17 cellular contexts compared by ENCODE assay signal in genomic region chr7:108463613-108464012, GRCh38. TPM values are rescaled to one million over a fixed set of nuclear protein-coding genes. Genes with fewer than 3 reads are reported as not detected.
DNase-seq lines count a peak whose midpoint lies in the region; ATAC-seq lines count a peak whose summit lies in the region.
"Had no signal": no experiment of that assay in that cellular context is flagged by ENCODE, and none has a peak within 500 bp of the region (broad histone marks: within the 10 kb centered on the region; RNA-seq: fewer than 3 reads in every experiment).

No MANE protein-coding gene starts in this region.

- no peaks in the 10 kb centered on the region for H3K36me3 Mint-ChIP-seq in activated naive CD4-positive, alpha-beta T cell treated with anti-CD3 and anti-CD28 coated beads for 36 hours (ENCODE audit: low read depth)
- no peaks in the 10 kb centered on the region for H3K36me3 Mint-ChIP-seq in activated naive CD8-positive, alpha-beta T cell treated with anti-CD3 and anti-CD28 coated beads for 36 hours
- no peaks in the 10 kb centered on the region for H3K36me3 Mint-ChIP-seq in naive thymus-derived CD8-positive, alpha-beta T cell

- no peak overlapping the region for H3K27ac ChIP-seq in substantia nigra (ENCODE audit: low read depth, low read length, poor library complexity, severe bottlenecking)
- H3K27ac ChIP-seq: KMS-11, Peyer's patch, SK-N-MC had no signal

- no peak overlapping the region for H3K4me3 ChIP-seq in Jurkat, Clone E6-1 (ENCODE audit: low read length)
- H3K4me3 ChIP-seq: Peyer's patch, SK-N-MC had no signal

- no peak overlapping the region for H3K4me3 Mint-ChIP-seq in activated naive CD4-positive, alpha-beta T cell treated with anti-CD3 and anti-CD28 coated beads for 36 hours
- H3K4me3 Mint-ChIP-seq in activated naive CD8-positive, alpha-beta T cell treated with anti-CD3 and anti-CD28 coated beads for 36 hours, result no peak overlapping the region
- peak overlapping the region; percentile 38 to 82 (median 72) for H3K4me3 Mint-ChIP-seq in naive thymus-derived CD8-positive, alpha-beta T cell

- CTCF ChIA-PET in activated naive CD4-positive, alpha-beta T cell treated with anti-CD3 and anti-CD28 coated beads for 36 hours (lab: Charles Lee), result interaction anchor here (0.8 kb wide), 1 partner anchor 34 kb away, joined by 3 read pairs; no protein-coding TSS in a partner anchor

- peaks cover 2% of the 10 kb centered on the region for H3K27me3 Mint-ChIP-seq in activated naive CD4-positive, alpha-beta T cell treated with anti-CD3 and anti-CD28 coated beads for 36 hours (ENCODE audit: low read depth)
- H3K27me3 Mint-ChIP-seq in activated naive CD8-positive, alpha-beta T cell treated with anti-CD3 and anti-CD28 coated beads for 36 hours, result no peaks in the 10 kb centered on the region
- H3K27me3 Mint-ChIP-seq in naive thymus-derived CD8-positive, alpha-beta T cell, result peaks cover 0 to 12% (median 0%) of the 10 kb centered on the region in 5 donors

- H3K4me1 Mint-ChIP-seq in activated naive CD4-positive, alpha-beta T cell treated with anti-CD3 and anti-CD28 coated beads for 36 hours (ENCODE audit: low read depth), result peaks cover 30% of the 10 kb centered on the region
- H3K4me1 Mint-ChIP-seq in activated naive CD8-positive, alpha-beta T cell treated with anti-CD3 and anti-CD28 coated beads for 36 hours, result peaks cover 62% of the 10 kb centered on the region
- peaks cover 34 to 77% (median 73%) of the 10 kb centered on the region in 4 donors for H3K4me1 Mint-ChIP-seq in naive thymus-derived CD8-positive, alpha-beta T cell

- no peak overlapping the region for H3K27ac Mint-ChIP-seq in activated naive CD4-positive, alpha-beta T cell treated with anti-CD3 and anti-CD28 coated beads for 36 hours
- H3K27ac Mint-ChIP-seq in activated naive CD8-positive, alpha-beta T cell treated with anti-CD3 and anti-CD28 coated beads for 36 hours, result peak overlapping the region; percentile 72
- peak overlapping the region; percentile 83 to 98 (median 94) for H3K27ac Mint-ChIP-seq in naive thymus-derived CD8-positive, alpha-beta T cell

- POLR2A ChIA-PET in naive thymus-derived CD8-positive, alpha-beta T cell (lab: Charles Lee), result interaction anchor here (0.6 to 1.2 kb wide), 3 partner anchors 8 to 106 kb away, joined by 3 read pairs; partner anchors contain the start of genes DNAJB9 and THAP5

- intact Hi-C loops in activated naive CD4-positive, alpha-beta T cell treated with anti-CD3 and anti-CD28 coated beads for 36 hours (cut with micrococcal nuclease), result no loop called here

- no peaks in the 10 kb centered on the region for H3K9me3 Mint-ChIP-seq in activated naive CD4-positive, alpha-beta T cell treated with anti-CD3 and anti-CD28 coated beads for 36 hours
- H3K9me3 Mint-ChIP-seq in activated naive CD8-positive, alpha-beta T cell treated with anti-CD3 and anti-CD28 coated beads for 36 hours, result no peaks in the 10 kb centered on the region
- H3K9me3 Mint-ChIP-seq in naive thymus-derived CD8-positive, alpha-beta T cell, result peaks cover 0 to 2% (median 0%) of the 10 kb centered on the region in 9 donors

- peak; percentile 93 to 96 for ATAC-seq in naive thymus-derived CD8-positive, alpha-beta T cell
- ATAC-seq in HG02938 (IDR thresholded peaks at IDR 0.05; ENCODE audit: unreplicated experiment), result no peak
- ATAC-seq: Right ventricle myocardium inferior had no signal

- peak; percentile 42 for DNase-seq in activated naive CD4-positive, alpha-beta T cell treated with anti-CD3 and anti-CD28 coated beads for 36 hours
- no peak for DNase-seq in activated naive CD4-positive, alpha-beta T cell treated with Interleukin-2 at 50 U/mL for 16 hours
- peak; percentile 19 for DNase-seq in Jurkat, Clone E6-1 (ENCODE audit: low read depth, low spot score)
- DNase-seq in activated naive CD8-positive, alpha-beta T cell treated with anti-CD3 and anti-CD28 coated beads for 36 hours, result peak; percentile 35
- DNase-seq in naive thymus-derived CD8-positive, alpha-beta T cell, result peak; percentile 26 to 86 (median 68)
- DNase-seq in T1000 (lab: John Stamatoyannopoulos, UW) (no peak), substantia nigra (lab: John Stamatoyannopoulos, UW) (no peak)
- DNase-seq: DMS79, GOT3, NCI-H1092, NCI-H524, Peyer's patch had no signal

RNA-seq across cellular contexts. Expression of gene NRCAM, which starts 7.4 kb away (rescaled TPM):
- total RNA-seq in activated naive CD4-positive, alpha-beta T cell treated with anti-CD3 and anti-CD28 coated beads for 36 hours, result 1 to 10 TPM in 1 of 2 experiments, under 1 TPM in 1; 0.81 to 1.0 TPM
- polyA plus RNA-seq in Jurkat, Clone E6-1 (2012; ENCODE audit: insufficient read depth, insufficient read length), result not detected
- total RNA-seq in activated naive CD8-positive, alpha-beta T cell treated with anti-CD3 and anti-CD28 coated beads for 36 hours, result 1 to 10 TPM; 3.9 to 4.6 TPM
- 10 to 100 TPM; 42.9 to 46.6 TPM for total RNA-seq in naive thymus-derived CD8-positive, alpha-beta T cell
- polyA plus RNA-seq in naive thymus-derived CD8-positive, alpha-beta T cell, result 10 to 100 TPM; 11.1 to 18.2 (median 13.7) TPM
- total RNA-seq: G401 had no signal

Comparison
In these comparisons a context has a peak if more than half of its experiments do, and no peak if none do; other contexts are left out.
1. DNase-seq: peak in activated naive CD4-positive, alpha-beta T cell treated with anti-CD3 and anti-CD28 coated beads for 36 hours (single experiment), Jurkat, Clone E6-1 (single experiment), activated naive CD8-positive, alpha-beta T cell treated with anti-CD3 and anti-CD28 coated beads for 36 hours (single experiment) and naive thymus-derived CD8-positive, alpha-beta T cell (10 of 10); none in activated naive CD4-positive, alpha-beta T cell treated with Interleukin-2 at 50 U/mL for 16 hours (single experiment), T1000 (single experiment) and substantia nigra (0 of 49).
2. H3K4me3 Mint-ChIP-seq: peak in naive thymus-derived CD8-positive, alpha-beta T cell (10 of 10); none in activated naive CD4-positive, alpha-beta T cell treated with anti-CD3 and anti-CD28 coated beads for 36 hours (single experiment) and activated naive CD8-positive, alpha-beta T cell treated with anti-CD3 and anti-CD28 coated beads for 36 hours (single experiment).
3. RNA of gene NRCAM, which starts 7.4 kb away (total RNA-seq): 42.9 to 46.6 TPM in naive thymus-derived CD8-positive, alpha-beta T cell; 3.9 to 4.6 TPM in activated naive CD8-positive, alpha-beta T cell treated with anti-CD3 and anti-CD28 coated beads for 36 hours and 0.81 to 1.0 TPM in activated naive CD4-positive, alpha-beta T cell treated with anti-CD3 and anti-CD28 coated beads for 36 hours; every median in the first group is over 4 times any median in the second.